Comparison of ENCODE assay signal across 1 cellular context in genomic region chr13:100530645-100531044, GRCh38.
TF ChIP-seq lines count a peak whose summit lies in the region.

No MANE protein-coding gene starts in this region.

TF ChIP-seq in GM23338, 12 proteins besides CTCF, POLR2A, EP300 and RAD21 (continued from another document):
- TF ChIP-seq ZNF462 (CRISPR knock-in tag; IDR thresholded peaks at IDR 0.05) (no peak), REST (IDR thresholded peaks at IDR 0.05; ENCODE audit: unreplicated experiment) (no peak), EZH2 (IDR thresholded peaks at IDR 0.05; ENCODE audit: low read depth, unreplicated experiment) (no peak), EZH2phosphoT487 (IDR thresholded peaks at IDR 0.05; ENCODE audit: unreplicated experiment) (no peak), JUNB (IDR thresholded peaks at IDR 0.05; ENCODE audit: unreplicated experiment) (no peak), STAT1 (IDR thresholded peaks at IDR 0.05; ENCODE audit: unreplicated experiment) (no peak), POLR2AphosphoS5 (IDR thresholded peaks at IDR 0.05; ENCODE audit: low read depth) (no peak), CREB1 (CRISPR knock-in tag; IDR thresholded peaks at IDR 0.05; ENCODE audit: low read depth) (no peak)
